Comparison of ENCODE assay signal across 1 cellular context in the genomic region with DNA sequence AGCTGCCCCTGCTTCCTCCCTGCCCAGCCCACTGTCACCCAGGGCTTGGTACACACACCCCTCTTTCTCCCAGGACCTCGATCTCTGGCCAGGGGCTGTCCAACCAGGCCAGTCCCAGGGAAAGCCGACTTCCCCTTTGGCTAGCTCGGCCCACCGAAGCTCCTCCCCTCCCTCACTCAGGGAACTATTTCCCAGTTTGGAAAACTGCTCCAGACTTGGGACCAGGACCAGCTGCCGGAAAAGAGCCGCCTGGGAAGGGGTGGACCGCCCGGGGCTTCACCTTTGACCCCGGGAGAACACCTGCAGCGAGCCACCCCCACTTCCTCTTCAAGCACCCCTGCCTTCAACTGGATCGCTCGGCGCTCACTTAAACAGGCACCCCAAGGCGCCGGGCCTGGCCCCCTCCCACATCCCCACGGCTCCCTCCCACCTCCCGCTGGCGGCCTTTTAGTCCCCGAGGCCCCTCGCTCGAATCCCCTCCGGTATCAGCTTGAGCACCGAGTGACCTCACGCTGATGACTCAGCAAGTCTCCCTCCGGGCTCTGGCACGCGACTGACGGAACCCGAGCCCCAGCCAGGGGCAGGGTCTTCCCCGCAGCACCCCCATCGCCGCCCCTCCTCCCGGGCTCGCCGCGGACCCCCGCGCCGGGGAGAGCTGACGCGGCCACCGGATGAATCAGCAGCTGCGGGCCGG.
TF ChIP-seq lines count a peak whose summit lies in the region.

No MANE protein-coding gene starts in this region.

TF ChIP-seq in GM12891, 5 proteins besides CTCF, POLR2A, EP300 and RAD21 (continued from another document):
- TF ChIP-seq SPI1 (IDR thresholded peaks at IDR 0.05; ENCODE audit: low read depth, low read length) (peak; percentile 76), TAF1 (IDR thresholded peaks at IDR 0.05; ENCODE audit: low read depth, low read length) (no peak)
